23 cellular contexts compared by ENCODE assay signal in genomic region chr20:50574108-50574507, GRCh38.
A peak's percentile ranks its signal among the peaks of the same experiment; 100 is the strongest.
DNase-seq lines count a peak whose midpoint lies in the region; ATAC-seq and TF ChIP-seq lines count a peak whose summit lies in the region.
"Had no signal": no experiment of that assay in that cellular context is flagged by ENCODE, and none has a peak within 500 bp of the region (broad histone marks: within the 10 kb centered on the region; RNA-seq: fewer than 3 reads in every experiment).

No MANE protein-coding gene starts in this region.

- H3K27me3 Mint-ChIP-seq in activated CD8-positive, alpha-beta memory T cell treated with anti-CD3 and anti-CD28 coated beads, Interleukin-2, amount 10 ng/mL, durations not matched to agents 7 days and 5 days = no peaks in the 10 kb centered on the region
- no peaks in the 10 kb centered on the region for H3K27me3 Mint-ChIP-seq in activated CD4-positive, alpha-beta memory T cell treated with anti-CD3 and anti-CD28 coated beads, Interleukin-2, amount 10 ng/mL, durations not matched to agents 7 days and 5 days
- H3K27me3 Mint-ChIP-seq: stimulated activated naive CD8-positive, alpha-beta T cell treated with anti-CD3 and anti-CD28 coated beads, Interleukin-15, amount 100 ng/mL, for 72 hours had no signal

- H3K27me3 ChIP-seq in BLaER1 (no peaks in the 10 kb centered on the region), osteoblast (ENCODE audit: insufficient read depth, low read length) (no peaks in the 10 kb centered on the region)
- H3K27me3 ChIP-seq: esophagus muscularis mucosa had no signal

- no peak for TF ChIP-seq POLR2A in erythroblast (IDR thresholded peaks at IDR 0.05; ENCODE audit: low read length)

- peaks cover 32% of the 10 kb centered on the region for H3K4me1 Mint-ChIP-seq in activated CD8-positive, alpha-beta memory T cell treated with anti-CD3 and anti-CD28 coated beads, Interleukin-2, amount 10 ng/mL, durations not matched to agents 7 days and 5 days
- H3K4me1 Mint-ChIP-seq in activated CD4-positive, alpha-beta memory T cell treated with anti-CD3 and anti-CD28 coated beads, Interleukin-2, amount 10 ng/mL, durations not matched to agents 7 days and 5 days = peaks cover 39% of the 10 kb centered on the region

- H3K27ac ChIP-seq in BLaER1 (no peak overlapping the region), osteoblast (ENCODE audit: low read depth, low read length) (no peak overlapping the region)

- no peak overlapping the region for H3K9ac ChIP-seq in BLaER1

- H3K36me3 Mint-ChIP-seq in activated CD8-positive, alpha-beta memory T cell treated with anti-CD3 and anti-CD28 coated beads, Interleukin-2, amount 10 ng/mL, durations not matched to agents 7 days and 5 days = peaks cover 43% of the 10 kb centered on the region
- H3K36me3 Mint-ChIP-seq in activated CD4-positive, alpha-beta memory T cell treated with anti-CD3 and anti-CD28 coated beads, Interleukin-2, amount 10 ng/mL, durations not matched to agents 7 days and 5 days (ENCODE audit: low read depth) = peaks cover 68% of the 10 kb centered on the region

- H3K9me3 ChIP-seq in BLaER1 (no peaks in the 10 kb centered on the region), osteoblast (ENCODE audit: low read depth, low read length) (no peaks in the 10 kb centered on the region)
- H3K9me3 ChIP-seq: A549, esophagus muscularis mucosa had no signal

- POLR2A ChIA-PET in activated CD4-positive, alpha-beta memory T cell treated with anti-CD3 and anti-CD28 coated beads, Interleukin-2, amount 10 ng/mL, durations not matched to agents 7 days and 5 days (lab: Charles Lee) = interaction anchor here (1.0 to 2.1 kb wide), 5 partner anchors 14 to 65 kb away, joined by 3 to 7 read pairs (median 5); no protein-coding TSS in a partner anchor

- 0 out of 2 replicates have a peak overlapping the region, but pooled peaks have one; percentile 1 for H3K4me2 ChIP-seq in BLaER1
- H3K4me2 ChIP-seq in osteoblast (ENCODE audit: insufficient read depth, low read length) = no peak overlapping the region
- H3K4me2 ChIP-seq: A549 had no signal

- peaks cover 66% of the 10 kb centered on the region for H4K20me1 ChIP-seq in BLaER1
- peaks cover 37% of the 10 kb centered on the region for H4K20me1 ChIP-seq in osteoblast (ENCODE audit: insufficient read depth, low read length)

- CTCF ChIA-PET in activated CD8-positive, alpha-beta memory T cell treated with anti-CD3 and anti-CD28 coated beads, Interleukin-2, amount 10 ng/mL, durations not matched to agents 7 days and 5 days (lab: Charles Lee) = interaction anchor here (0.7 to 6.3 kb wide), 12 partner anchors 8 to 386 kb away, joined by 3 to 40 read pairs (median 14); partner anchors contain the start of gene PTPN1
- CTCF ChIA-PET in activated CD4-positive, alpha-beta memory T cell treated with anti-CD3 and anti-CD28 coated beads, Interleukin-2, amount 10 ng/mL, durations not matched to agents 7 days and 5 days (lab: Charles Lee) = interaction anchor here (0.9 to 7.9 kb wide), 15 partner anchors 9 to 110 kb away, joined by 3 to 61 read pairs (median 4); no protein-coding TSS in a partner anchor

- H3K9me3 Mint-ChIP-seq in activated CD8-positive, alpha-beta memory T cell treated with anti-CD3 and anti-CD28 coated beads, Interleukin-2, amount 10 ng/mL, durations not matched to agents 7 days and 5 days (ENCODE audit: low read depth) = no peaks in the 10 kb centered on the region
- no peaks in the 10 kb centered on the region for H3K9me3 Mint-ChIP-seq in activated CD4-positive, alpha-beta memory T cell treated with anti-CD3 and anti-CD28 coated beads, Interleukin-2, amount 10 ng/mL, durations not matched to agents 7 days and 5 days
- H3K9me3 Mint-ChIP-seq: activated T-helper 2 cell treated with anti-CD3 and anti-CD28 coated beads, Interferon-gamma antibody, Interleukin-2, Interleukin-4, amounts not matched to agents 10 μg/mL and 5 μg/mL and 100 μg/mL, durations not matched to agents 14 hours and 24 hours and 36 hours; stimulated activated naive CD8-positive, alpha-beta T cell treated with anti-CD3 and anti-CD28 coated beads, Interleukin-15, amount 100 ng/mL, for 72 hours had no signal

- no peak for ATAC-seq in activated CD8-positive, alpha-beta memory T cell treated with anti-CD3 and anti-CD28 coated beads, Interleukin-2, amount 10 ng/mL, durations not matched to agents 7 days and 5 days
- ATAC-seq: A549; GM12878; left colon; stimulated activated naive CD8-positive, alpha-beta T cell treated with anti-CD3 and anti-CD28 coated beads, Interleukin-15, amount 100 ng/mL, for 72 hours had no signal

- peaks cover 69% of the 10 kb centered on the region for H3K79me2 ChIP-seq in osteoblast (ENCODE audit: insufficient read depth, low read length)

- in situ Hi-C loops in GM13976 (cut with MboI; ENCODE audit: low sequenced_read_pairs, unreplicated experiment) = loop anchor here (10.0 kb wide), 2 partner anchors 109 to 389 kb away; no protein-coding TSS in a partner anchor

- H3K36me3 ChIP-seq in BLaER1 (peaks cover 77% of the 10 kb centered on the region), osteoblast (ENCODE audit: insufficient read depth, low read length) (peaks cover 49% of the 10 kb centered on the region)

- H2AFZ ChIP-seq in osteoblast (ENCODE audit: low read length) = no peak overlapping the region

- no peak overlapping the region for H3K4me3 Mint-ChIP-seq in activated CD8-positive, alpha-beta memory T cell treated with anti-CD3 and anti-CD28 coated beads, Interleukin-2, amount 10 ng/mL, durations not matched to agents 7 days and 5 days
- H3K4me3 Mint-ChIP-seq in activated CD4-positive, alpha-beta memory T cell treated with anti-CD3 and anti-CD28 coated beads, Interleukin-2, amount 10 ng/mL, durations not matched to agents 7 days and 5 days = no peak overlapping the region
- H3K4me3 Mint-ChIP-seq: stimulated activated naive CD8-positive, alpha-beta T cell treated with anti-CD3 and anti-CD28 coated beads, Interleukin-15, amount 100 ng/mL, for 72 hours had no signal

- no peak overlapping the region for H3K27ac Mint-ChIP-seq in activated CD8-positive, alpha-beta memory T cell treated with anti-CD3 and anti-CD28 coated beads, Interleukin-2, amount 10 ng/mL, durations not matched to agents 7 days and 5 days
- H3K27ac Mint-ChIP-seq in activated CD4-positive, alpha-beta memory T cell treated with anti-CD3 and anti-CD28 coated beads, Interleukin-2, amount 10 ng/mL, durations not matched to agents 7 days and 5 days = no peak overlapping the region

- TF ChIP-seq CTCF in osteoblast (IDR thresholded peaks at IDR 0.05; ENCODE audit: extremely low read depth, low read depth, low read length) = no peak
- TF ChIP-seq CTCF in GM13976 (IDR thresholded peaks at IDR 0.05; ENCODE audit: borderline replicate concordance, control extremely low read depth, extremely low read depth, insufficient read depth, missing control alignments) = no peak

- H3K4me1 ChIP-seq in BLaER1 (peaks cover 52% of the 10 kb centered on the region), osteoblast (ENCODE audit: insufficient read depth, low read length) (peaks cover 18% of the 10 kb centered on the region)

- peak; percentile 38 for DNase-seq in activated CD8-positive, alpha-beta memory T cell treated with anti-CD3 and anti-CD28 coated beads, Interleukin-2, amount 50 U/mL, for 48 hours
- DNase-seq in activated CD8-positive, alpha-beta memory T cell treated with anti-CD3 and anti-CD28 coated beads, Interleukin-2, amount 10 ng/mL, durations not matched to agents 7 days and 5 days = no peak
- peak; percentile 10 for DNase-seq in activated CD4-positive, alpha-beta memory T cell treated with anti-CD3 and anti-CD28 coated beads, Interleukin-2, amount 10 ng/mL, durations not matched to agents 7 days and 5 days
- DNase-seq in osteoblast (ENCODE audit: insufficient read length, low spot score, missing footprints) (peak; percentile 60), erythroblast (lab: John Stamatoyannopoulos, UW) (no peak), GM13976 (ENCODE audit: low spot score) (no peak)
- DNase-seq in activated effector memory CD4-positive, alpha-beta T cell treated with anti-CD3 and anti-CD28 coated beads, Interleukin-2, amount 50 U/mL, for 16 hours = no peak
- DNase-seq: anterior cingulate cortex; C1 segment of cervical spinal cord; DMS153; GF-D8; left colon; NCI-H1436; NCI-H526; occipital lobe; stimulated activated CD4-positive, alpha-beta T cell treated with anti-CD3 and anti-CD28 coated beads, Interleukin-1b, Interleukin-23, amount 100 ng/mL, for 48 hours; stimulated activated naive CD8-positive, alpha-beta T cell treated with anti-CD3 and anti-CD28 coated beads, Interleukin-15, amount 100 ng/mL, for 72 hours; T-helper 1 cell had no signal

- H3K4me3 ChIP-seq in BLaER1 (no peak overlapping the region), osteoblast (ENCODE audit: insufficient read depth, low read length) (no peak overlapping the region)
- H3K4me3 ChIP-seq: A549, esophagus muscularis mucosa, GM12878 had no signal

Comparison
In these comparisons a context has a peak if more than half of its experiments do, and no peak if none do; other contexts are left out.
1. DNase-seq: peak in activated CD8-positive, alpha-beta memory T cell treated with anti-CD3 and anti-CD28 coated beads, Interleukin-2, amount 50 U/mL, for 48 hours (single experiment), activated CD4-positive, alpha-beta memory T cell treated with anti-CD3 and anti-CD28 coated beads, Interleukin-2, amount 10 ng/mL, durations not matched to agents 7 days and 5 days (single experiment) and osteoblast (single experiment); none in activated CD8-positive, alpha-beta memory T cell treated with anti-CD3 and anti-CD28 coated beads, Interleukin-2, amount 10 ng/mL, durations not matched to agents 7 days and 5 days (single experiment), erythroblast (0 of 2), activated effector memory CD4-positive, alpha-beta T cell treated with anti-CD3 and anti-CD28 coated beads, Interleukin-2, amount 50 U/mL, for 16 hours (single experiment) and GM13976 (single experiment).